Comparison of ENCODE assay signal across 27 cellular contexts in genomic region chr7:47514818-47515217, GRCh38.
A peak's percentile ranks its signal among the peaks of the same experiment; 100 is the strongest.
DNase-seq lines count a peak whose midpoint lies in the region; ATAC-seq, FAIRE-seq and TF ChIP-seq lines count a peak whose summit lies in the region.
"Had no signal": no experiment of that assay in that cellular context is flagged by ENCODE, and none has a peak within 500 bp of the region (broad histone marks: within the 10 kb centered on the region; RNA-seq: fewer than 3 reads in every experiment).

No MANE protein-coding gene starts in this region.

- H3K79me2 ChIP-seq in HepG2 (ENCODE audit: insufficient read depth, low read length), result peaks cover 91% of the 10 kb centered on the region

- no peak for DNase-seq in HepG2 (ENCODE audit: low spot score)
- no peak for DNase-seq in right lobe of liver
- DNase-seq in choroid plexus epithelial cell (ENCODE audit: low read depth), result peak; percentile 49
- no peak for DNase-seq in activated CD4-positive, alpha-beta T cell treated with anti-CD3 and anti-CD28 coated beads for 1 hour
- no peak for DNase-seq in NCI-H446 treated with DMSO at 0.1 percent for 48 hours (lab: John Stamatoyannopoulos, UW)
- DNase-seq in retina, result no peak
- DNase-seq in spleen, result no peak
- DNase-seq: activated naive CD4-positive, alpha-beta T cell treated with anti-CD3 and anti-CD28 coated beads, Interleukin-2, amount 10 ng/mL, durations not matched to agents 7 days and 5 days; BE2C; CD8-positive, alpha-beta memory T cell; effector CD8-positive, alpha-beta T cell; foreskin melanocyte; GOT3; heart right ventricle; Karpas-422; left cardiac atrium; NCI-H1092 treated with DMSO at 0.1 percent for 48 hours; NCI-H1930; NCI-H526 treated with DMSO at 0.1 percent for 48 hours; RPMI8226; stimulated activated naive CD4-positive, alpha-beta T cell had no signal

- H3K9ac ChIP-seq in HepG2 (ENCODE audit: insufficient read depth, low read depth, low read length), result no peak overlapping the region

- TF ChIP-seq POLR2A in HepG2 (IDR thresholded peaks at IDR 0.05; ENCODE audit: insufficient read depth in 1 of 2, low read depth in 2 of 2, low read length in 2 of 2), result no peak
- TF ChIP-seq POLR2A in right lobe of liver (IDR thresholded peaks at IDR 0.05), result no peak
- no peak for TF ChIP-seq POLR2A in spleen (IDR thresholded peaks at IDR 0.05)

- H2AFZ ChIP-seq in HepG2 (ENCODE audit: low read length), result no peak overlapping the region

- TF ChIP-seq EP300 in HepG2 (IDR thresholded peaks at IDR 0.05; ENCODE audit: low read depth in 2 of 2, low read length in 2 of 2), result no peak
- no peak for TF ChIP-seq EP300 in HepG2 (CRISPR knock-in tag; IDR thresholded peaks at IDR 0.05; ENCODE audit: borderline replicate concordance)

- H3K4me3 ChIP-seq in HepG2 (replicated peaks in 1 of 3; ENCODE audit: insufficient read depth in 1 of 3, low read depth in 2 of 3, low read length in 3 of 3) (no peak overlapping the region), right lobe of liver (no peak overlapping the region), choroid plexus epithelial cell (ENCODE audit: low read depth, low read length) (no peak overlapping the region), mesodermal cell (ENCODE audit: extremely low read depth, insufficient read depth, low read length, poor library complexity, severe bottlenecking) (no peak overlapping the region), spleen (no peak overlapping the region)
- H3K4me3 ChIP-seq: breast epithelium, heart right ventricle, thoracic aorta had no signal

- H3K4me1 ChIP-seq in HepG2 (ENCODE audit: insufficient read depth, low read length) (peaks cover 79% of the 10 kb centered on the region), right lobe of liver (peaks cover 0 to 74% (median 38%) of the 10 kb centered on the region in 4 donors), mesodermal cell (ENCODE audit: control insufficient read depth, insufficient read depth, low read length, poor library complexity, severe bottlenecking) (peaks cover 53% of the 10 kb centered on the region), spleen (peaks cover 0 to 78% (median 8%) of the 10 kb centered on the region in 6 donors)
- H3K4me1 ChIP-seq: BE2C, breast epithelium had no signal

- FAIRE-seq in HepG2 (lab: Jason Lieb, UNC), result no peak
- FAIRE-seq: colon had no signal

- H3K36me3 ChIP-seq in HepG2 (replicated peaks in 1 of 2; ENCODE audit: control insufficient read depth in 1 of 2, insufficient read depth in 2 of 2, low read length in 2 of 2) (peaks cover 16 to 53% of the 10 kb centered on the region in 2 experiments), right lobe of liver (no peaks in the 10 kb centered on the region), mesodermal cell (ENCODE audit: control insufficient read depth, insufficient read depth, low read length) (peaks cover 10% of the 10 kb centered on the region), spleen (peaks cover 0 to 47% (median 2%) of the 10 kb centered on the region in 6 donors)
- H3K36me3 ChIP-seq: BE2C, breast epithelium, thoracic aorta had no signal

- CTCF ChIA-PET in HepG2 (lab: Yijun Ruan, JAX; ENCODE audit: low intra/inter-chr PET ratio, low total read pairs), result no interaction called here

- no peak overlapping the region for H3K4me2 ChIP-seq in HepG2 (ENCODE audit: low read depth, low read length)

- intact Hi-C loops in HepG2 (cut with micrococcal nuclease; ENCODE audit: unreplicated experiment) (loop anchor here (5.0 kb wide), 1 partner anchor 38 kb away; no protein-coding TSS in a partner anchor), right lobe of liver (cut with DNase I) (no loop called here), spleen (cut with DNase I; ENCODE audit: low total_unique reads) (no loop called here)

- TF ChIP-seq CTCF in HepG2 (CRISPR knock-in tag; IDR thresholded peaks at IDR 0.05) (no peak), right lobe of liver (IDR thresholded peaks at IDR 0.05) (no peak), choroid plexus epithelial cell (conservative IDR thresholded peaks at IDR 0.05; ENCODE audit: low read depth, low read length) (no peak), spleen (IDR thresholded peaks at IDR 0.05 in 8 of 11, conservative IDR thresholded peaks at IDR 0.05 in 3 of 11) (no peak)

- H3K27ac ChIP-seq in HepG2 (ENCODE audit: extremely low read length, insufficient read depth, low read length) (peak overlapping the region; percentile 8), right lobe of liver (no peak overlapping the region), mesodermal cell (ENCODE audit: low read depth, low read length, severe bottlenecking) (peak overlapping the region; percentile 66), spleen (peak overlapping the region in 3 of 8 donors; percentile 26 to 50 (median 39))
- H3K27ac ChIP-seq: breast epithelium, HL-60, thoracic aorta had no signal

- no TSS peak for BruUV-seq in HepG2 (replicated peaks; lab: Mats Ljungman, UMichigan)

- peaks cover 53% of the 10 kb centered on the region for H4K20me1 ChIP-seq in HepG2 (ENCODE audit: insufficient read depth, low read length)

- WGBS in HepG2 (ENCODE audit: low lambda C conversion rate), result 96% methylated on average over 3 of the region's 3 CpGs
- WGBS in right lobe of liver (ENCODE audit: insufficient coverage, low coverage, low lambda C conversion rate, missing lambda C conversion rate), result 93% methylated on average over 3 of the region's 3 CpGs
- WGBS in mesodermal cell (ENCODE audit: insufficient coverage in 2 of 2), 2 experiments, result 93 to 100% methylated on average over 2 to 3 of the region's 3 CpGs
- 75 to 92% (median 78%) methylated on average over 3 of the region's 3 CpGs for WGBS in spleen, 5 donors

- ATAC-seq in HepG2, result no peak
- ATAC-seq in right lobe of liver, result no peak
- ATAC-seq: sciatic nerve had no signal

- POLR2A ChIA-PET in HepG2 (lab: Yijun Ruan, JAX), result no interaction called here

- no peak for TF ChIP-seq RAD21 in HepG2 (CRISPR knock-in tag; IDR thresholded peaks at IDR 0.05)

- in situ Hi-C loops in HepG2 (cut with HindIII; ENCODE audit: extremely low pct_ligation_motif_present, low pct_unique_long_range_greater_than_20kb), result no loop called here

- H3K9me3 ChIP-seq in HepG2 (ENCODE audit: low read length), result no peaks in the 10 kb centered on the region
- H3K9me3 ChIP-seq in right lobe of liver, result no peaks in the 10 kb centered on the region
- H3K9me3 ChIP-seq in mesodermal cell (ENCODE audit: control insufficient read depth, low read length), result no peaks in the 10 kb centered on the region
- no peaks in the 10 kb centered on the region for H3K9me3 ChIP-seq in spleen
- H3K9me3 ChIP-seq: BE2C, breast epithelium, heart right ventricle, thoracic aorta had no signal

- no peaks in the 10 kb centered on the region for H3K27me3 ChIP-seq in HepG2 (ENCODE audit: control insufficient read depth in 1 of 2, insufficient read depth in 2 of 2, low read length in 2 of 2)
- H3K27me3 ChIP-seq in right lobe of liver, result no peaks in the 10 kb centered on the region
- no peaks in the 10 kb centered on the region for H3K27me3 ChIP-seq in spleen (replicated peaks in 1 of 7)
- H3K27me3 ChIP-seq: BE2C, breast epithelium, heart right ventricle had no signal

TF ChIP-seq in HepG2, 621 proteins besides CTCF, POLR2A, EP300 and RAD21 (continues in another document):
- TF ChIP-seq GPBP1L1 (CRISPR knock-in tag; IDR thresholded peaks at IDR 0.05), result no peak
- no peak for TF ChIP-seq KDM6A (CRISPR knock-in tag; IDR thresholded peaks at IDR 0.05; ENCODE audit: low read depth)
- TF ChIP-seq ATF2 (CRISPR knock-in tag; IDR thresholded peaks at IDR 0.05), result no peak
- no peak for TF ChIP-seq ZNF546 (CRISPR knock-in tag; conservative IDR thresholded peaks at IDR 0.05)
- no peak for TF ChIP-seq E2F5 (CRISPR knock-in tag; conservative IDR thresholded peaks at IDR 0.05)
- no peak for TF ChIP-seq SOX5 (CRISPR knock-in tag; IDR thresholded peaks at IDR 0.05; ENCODE audit: borderline replicate concordance)
- TF ChIP-seq ZNF33B (CRISPR knock-in tag; IDR thresholded peaks at IDR 0.05), result no peak
- no peak for TF ChIP-seq CREBL2 (CRISPR knock-in tag; IDR thresholded peaks at IDR 0.05; ENCODE audit: borderline replicate concordance)
- no peak for TF ChIP-seq KLF6 (CRISPR knock-in tag; IDR thresholded peaks at IDR 0.05)

Comparison
In these comparisons a context has a peak if more than half of its experiments do, and no peak if none do; other contexts are left out.
1. H3K27ac ChIP-seq: peak in HepG2 (single experiment) and mesodermal cell (single experiment); none in right lobe of liver (0 of 3).